Comparison of ENCODE assay signal across 18 cellular contexts in the genomic region with DNA sequence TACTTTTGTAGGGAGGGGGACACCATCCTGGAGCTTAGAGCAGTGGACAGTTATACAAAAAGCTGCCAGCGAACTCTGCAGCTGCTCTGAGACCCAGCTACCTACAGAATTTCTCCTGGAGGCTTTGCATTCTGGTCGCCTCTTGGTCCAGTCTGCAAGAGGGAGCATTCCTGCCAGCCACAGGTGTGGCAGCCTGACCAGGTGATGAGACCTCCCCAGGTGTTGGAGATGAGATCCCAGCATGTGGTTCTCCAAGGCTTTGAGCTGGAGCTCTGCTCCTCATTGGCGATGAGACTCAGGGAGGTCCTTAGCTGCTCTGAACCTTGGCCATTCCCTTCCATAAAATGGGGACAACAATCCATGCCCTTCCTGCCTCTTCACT.
A peak's percentile ranks its signal among the peaks of the same experiment; 100 is the strongest.
DNase-seq lines count a peak whose midpoint lies in the region; ATAC-seq and TF ChIP-seq lines count a peak whose summit lies in the region.
"Had no signal": no experiment of that assay in that cellular context is flagged by ENCODE, and none has a peak within 500 bp of the region (broad histone marks: within the 10 kb centered on the region; RNA-seq: fewer than 3 reads in every experiment).

No MANE protein-coding gene starts in this region.

- no peak overlapping the region for H4K8ac ChIP-seq in mesendoderm (ENCODE audit: low read depth, low read length)

- no CpG with 5 or more reads among the region's 3 CpGs for WGBS in mesendoderm (ENCODE audit: extremely low coverage, insufficient coverage, low lambda C conversion rate)

- H3K9me3 ChIP-seq in thoracic aorta: no peaks in the 10 kb centered on the region
- H3K9me3 ChIP-seq: BE2C had no signal

- no peak overlapping the region for H3K4me2 ChIP-seq in mesendoderm (ENCODE audit: low read length)

- H3K79me2 ChIP-seq in mesendoderm (ENCODE audit: control insufficient read depth, insufficient read depth, low read length): no peaks in the 10 kb centered on the region

- no peaks in the 10 kb centered on the region for H3K27me3 ChIP-seq in thoracic aorta (replicated peaks; ENCODE audit: insufficient read depth)
- H3K27me3 ChIP-seq in mesendoderm (ENCODE audit: insufficient read depth, low read length, poor library complexity): no peaks in the 10 kb centered on the region
- H3K27me3 ChIP-seq: BE2C had no signal

- no peak overlapping the region for H3K23ac ChIP-seq in mesendoderm (ENCODE audit: low read length)

- peaks cover 42% of the 10 kb centered on the region for H3K4me1 Mint-ChIP-seq in endothelial cell (ENCODE audit: unreplicated experiment)
- H3K4me1 Mint-ChIP-seq in natural killer cell treated with Interleukin-12 subunit alpha and Interleukin-12 subunit beta and Interleukin-15 and Interleukin-18, amount 100 ng/mL, for 72 hours (ENCODE audit: low read depth in 2 of 2): peaks cover 42 to 74% of the 10 kb centered on the region in 2 donors

- H3K4ac ChIP-seq in mesendoderm (ENCODE audit: low read depth, low read length): no peak overlapping the region

- no peak overlapping the region for H2BK120ac ChIP-seq in mesendoderm (ENCODE audit: low read depth, low read length)

- peak overlapping the region; percentile 66 to 85 for H3K27ac ChIP-seq in thoracic aorta
- no peak overlapping the region for H3K27ac ChIP-seq in mesendoderm (ENCODE audit: low read depth, low read length)
- H3K27ac ChIP-seq: C4-2B, HL-60 had no signal

- no peak overlapping the region for H4K5ac ChIP-seq in mesendoderm (ENCODE audit: low read length)

- no peak for TF ChIP-seq CTCF in endothelial cell (IDR thresholded peaks at IDR 0.05; ENCODE audit: unreplicated experiment)
- TF ChIP-seq CTCF in thoracic aorta (IDR thresholded peaks at IDR 0.05): no peak

- peaks cover 76% of the 10 kb centered on the region for H3K36me3 Mint-ChIP-seq in endothelial cell (ENCODE audit: low read depth, unreplicated experiment)
- H3K36me3 Mint-ChIP-seq in natural killer cell treated with Interleukin-12 subunit alpha and Interleukin-12 subunit beta and Interleukin-15 and Interleukin-18, amount 100 ng/mL, for 72 hours: peaks cover 12% of the 10 kb centered on the region

- no peak overlapping the region for H3K4me3 Mint-ChIP-seq in endothelial cell (ENCODE audit: unreplicated experiment)
- no peak overlapping the region for H3K4me3 Mint-ChIP-seq in natural killer cell treated with Interleukin-12 subunit alpha and Interleukin-12 subunit beta and Interleukin-15 and Interleukin-18, amount 100 ng/mL, for 72 hours
- H3K4me3 Mint-ChIP-seq: CD4-positive, alpha-beta memory T cell; HFFc6 had no signal

- peaks cover 17% of the 10 kb centered on the region for H3K36me3 ChIP-seq in thoracic aorta
- H3K36me3 ChIP-seq in mesendoderm (ENCODE audit: control insufficient read depth, insufficient read depth, low read length): no peaks in the 10 kb centered on the region
- H3K36me3 ChIP-seq: BE2C had no signal

- H3K4me1 ChIP-seq in thoracic aorta (ENCODE audit: control insufficient read depth in 1 of 2, low read depth in 2 of 2) (peaks cover 20 to 58% of the 10 kb centered on the region in 2 donors), mesendoderm (ENCODE audit: control insufficient read depth, low read depth, low read length) (no peaks in the 10 kb centered on the region)

- no peaks in the 10 kb centered on the region for H3K9me3 Mint-ChIP-seq in endothelial cell (ENCODE audit: unreplicated experiment)
- no peaks in the 10 kb centered on the region for H3K9me3 Mint-ChIP-seq in natural killer cell treated with Interleukin-12 subunit alpha and Interleukin-12 subunit beta and Interleukin-15 and Interleukin-18, amount 100 ng/mL, for 72 hours
- H3K9me3 Mint-ChIP-seq: CD4-positive, alpha-beta memory T cell; HFFc6 had no signal

- no peak overlapping the region for H2AK5ac ChIP-seq in mesendoderm (ENCODE audit: low read length)

- H3K18ac ChIP-seq in mesendoderm (ENCODE audit: low read length): no peak overlapping the region

- H3K4me3 ChIP-seq in thoracic aorta (no peak overlapping the region), mesendoderm (ENCODE audit: low read length) (no peak overlapping the region)

- ATAC-seq in left ventricle myocardium superior (no peak), thoracic aorta (ENCODE audit: insufficient number of reproducible peaks, low FRiP score, low read depth) (no peak)
- ATAC-seq in natural killer cell treated with Interleukin-12 subunit alpha and Interleukin-12 subunit beta and Interleukin-15 and Interleukin-18, amount 100 ng/mL, for 72 hours: no peak

- no peak overlapping the region for H3K56ac ChIP-seq in mesendoderm (ENCODE audit: low read length)

- H3K9ac ChIP-seq in mesendoderm (ENCODE audit: low read length): no peak overlapping the region

- intact Hi-C loops in cardiac septum (cut with DNase I): no loop called here
- intact Hi-C loops in left ventricle myocardium superior (cut with micrococcal nuclease): no loop called here

- H3K27ac Mint-ChIP-seq in endothelial cell (ENCODE audit: unreplicated experiment): peak overlapping the region; percentile 52
- H3K27ac Mint-ChIP-seq in natural killer cell treated with Interleukin-12 subunit alpha and Interleukin-12 subunit beta and Interleukin-15 and Interleukin-18, amount 100 ng/mL, for 72 hours: peak overlapping the region; percentile 56 to 81
- H3K27ac Mint-ChIP-seq: HFFc6 had no signal

- H2BK5ac ChIP-seq in mesendoderm (ENCODE audit: low read length): no peak overlapping the region

- H3K79me1 ChIP-seq in mesendoderm (ENCODE audit: low read length): no peaks in the 10 kb centered on the region

- H3K27me3 Mint-ChIP-seq in endothelial cell (ENCODE audit: unreplicated experiment): peaks cover 40% of the 10 kb centered on the region
- no peaks in the 10 kb centered on the region for H3K27me3 Mint-ChIP-seq in natural killer cell treated with Interleukin-12 subunit alpha and Interleukin-12 subunit beta and Interleukin-15 and Interleukin-18, amount 100 ng/mL, for 72 hours
- H3K27me3 Mint-ChIP-seq: CD4-positive, alpha-beta memory T cell had no signal

- H2BK15ac ChIP-seq in mesendoderm (replicated peaks; ENCODE audit: low read depth): no peak overlapping the region

- DNase-seq in cardiac septum (ENCODE audit: low spot score) (peak; percentile 43), left ventricle myocardium superior (no peak), endothelial cell (ENCODE audit: low spot score) (no peak), thoracic aorta (ENCODE audit: low spot score) (no peak), NCI-H1105 treated with DMSO at 0.1 percent for 48 hours (lab: John Stamatoyannopoulos, UW) (no peak), mesendoderm (no peak)
- no peak for DNase-seq in natural killer cell treated with Interleukin-12 subunit alpha and Interleukin-12 subunit beta and Interleukin-15 and Interleukin-18, amount 100 ng/mL, for 72 hours (ENCODE audit: low spot score)
- no peak for DNase-seq in stimulated activated naive CD4-positive, alpha-beta T cell treated with Interleukin-2 at 50 U/mL for 16 hours (lab: John Stamatoyannopoulos, UW)
- DNase-seq: BE2C; CD4-positive, alpha-beta memory T cell; COR-L47; DMS153; DND-41; GF-D8; HCEC 1CT; HFFc6 had no signal
